ENCODE assay signal across 1 cellular context in the genomic region with DNA sequence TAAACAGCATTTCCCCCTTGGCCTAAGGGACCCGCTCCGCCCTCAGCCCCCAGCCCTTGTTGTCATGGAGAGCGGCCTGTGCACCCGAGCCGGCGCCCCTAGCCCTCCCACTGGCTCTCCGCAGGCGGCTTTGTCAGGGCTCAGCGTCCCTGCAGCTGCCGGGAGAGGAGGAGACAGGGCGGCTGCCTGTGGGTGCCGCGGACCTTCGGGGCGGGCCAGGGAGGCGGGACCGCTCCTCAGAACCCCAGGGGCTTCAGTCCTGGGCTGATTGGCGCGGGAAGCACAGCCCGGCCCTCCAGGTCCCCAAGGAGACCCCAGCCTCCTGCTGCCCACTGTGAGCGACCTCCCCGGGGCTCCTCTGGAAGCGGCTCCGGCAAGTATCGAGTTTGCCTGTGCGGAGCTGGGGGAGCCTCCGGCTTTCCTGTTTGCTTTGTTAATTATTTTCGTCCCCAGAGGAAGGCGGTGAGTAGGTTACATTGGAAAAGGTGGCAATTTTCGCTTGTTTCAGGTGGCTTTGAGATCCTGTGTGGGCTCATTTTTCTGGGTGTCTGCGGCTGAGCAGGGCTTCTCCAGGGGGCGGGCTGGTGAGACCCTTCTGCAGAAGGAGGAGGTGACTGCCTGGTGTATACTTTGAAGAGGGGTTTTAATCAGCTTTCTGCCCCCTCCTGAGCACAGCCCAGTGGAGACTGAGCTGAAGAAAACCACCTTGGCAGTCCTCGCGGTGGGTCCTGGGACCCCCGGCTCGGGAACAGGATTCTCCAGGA.
A peak's percentile ranks its signal among the peaks of the same experiment; 100 is the strongest.
TF ChIP-seq lines count a peak whose summit lies in the region.

A gene with protein sequence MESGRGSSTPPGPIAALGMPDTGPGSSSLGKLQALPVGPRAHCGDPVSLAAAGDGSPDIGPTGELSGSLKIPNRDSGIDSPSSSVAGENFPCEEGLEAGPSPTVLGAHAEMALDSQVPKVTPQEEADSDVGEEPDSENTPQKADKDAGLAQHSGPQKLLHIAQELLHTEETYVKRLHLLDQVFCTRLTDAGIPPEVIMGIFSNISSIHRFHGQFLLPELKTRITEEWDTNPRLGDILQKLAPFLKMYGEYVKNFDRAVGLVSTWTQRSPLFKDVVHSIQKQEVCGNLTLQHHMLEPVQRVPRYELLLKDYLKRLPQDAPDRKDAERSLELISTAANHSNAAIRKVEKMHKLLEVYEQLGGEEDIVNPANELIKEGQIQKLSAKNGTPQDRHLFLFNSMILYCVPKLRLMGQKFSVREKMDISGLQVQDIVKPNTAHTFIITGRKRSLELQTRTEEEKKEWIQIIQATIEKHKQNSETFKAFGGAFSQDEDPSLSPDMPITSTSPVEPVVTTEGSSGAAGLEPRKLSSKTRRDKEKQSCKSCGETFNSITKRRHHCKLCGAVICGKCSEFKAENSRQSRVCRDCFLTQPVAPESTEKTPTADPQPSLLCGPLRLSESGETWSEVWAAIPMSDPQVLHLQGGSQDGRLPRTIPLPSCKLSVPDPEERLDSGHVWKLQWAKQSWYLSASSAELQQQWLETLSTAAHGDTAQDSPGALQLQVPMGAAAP (plus strand): TSS at position 256 of the 764 bp plus-strand sequence. CDS start 28,734 bp downstream, outside the sequence.

TF ChIP-seq in HEK293, 187 proteins besides CTCF, POLR2A, EP300 and RAD21 (continued from another document):
- TF ChIP-seq ZNF623 (tag by site-specific recombination; IDR thresholded peaks at IDR 0.05): no peak
- TF ChIP-seq ZFP3 (tag by site-specific recombination; IDR thresholded peaks at IDR 0.05; ENCODE audit: low read depth): no peak
- TF ChIP-seq SALL2 (tag by site-specific recombination; IDR thresholded peaks at IDR 0.05; ENCODE audit: borderline replicate concordance): no peak
- TF ChIP-seq ZNF510 (tag by site-specific recombination; IDR thresholded peaks at IDR 0.05; ENCODE audit: insufficient replicate concordance): no peak
- TF ChIP-seq, protein P1, sequence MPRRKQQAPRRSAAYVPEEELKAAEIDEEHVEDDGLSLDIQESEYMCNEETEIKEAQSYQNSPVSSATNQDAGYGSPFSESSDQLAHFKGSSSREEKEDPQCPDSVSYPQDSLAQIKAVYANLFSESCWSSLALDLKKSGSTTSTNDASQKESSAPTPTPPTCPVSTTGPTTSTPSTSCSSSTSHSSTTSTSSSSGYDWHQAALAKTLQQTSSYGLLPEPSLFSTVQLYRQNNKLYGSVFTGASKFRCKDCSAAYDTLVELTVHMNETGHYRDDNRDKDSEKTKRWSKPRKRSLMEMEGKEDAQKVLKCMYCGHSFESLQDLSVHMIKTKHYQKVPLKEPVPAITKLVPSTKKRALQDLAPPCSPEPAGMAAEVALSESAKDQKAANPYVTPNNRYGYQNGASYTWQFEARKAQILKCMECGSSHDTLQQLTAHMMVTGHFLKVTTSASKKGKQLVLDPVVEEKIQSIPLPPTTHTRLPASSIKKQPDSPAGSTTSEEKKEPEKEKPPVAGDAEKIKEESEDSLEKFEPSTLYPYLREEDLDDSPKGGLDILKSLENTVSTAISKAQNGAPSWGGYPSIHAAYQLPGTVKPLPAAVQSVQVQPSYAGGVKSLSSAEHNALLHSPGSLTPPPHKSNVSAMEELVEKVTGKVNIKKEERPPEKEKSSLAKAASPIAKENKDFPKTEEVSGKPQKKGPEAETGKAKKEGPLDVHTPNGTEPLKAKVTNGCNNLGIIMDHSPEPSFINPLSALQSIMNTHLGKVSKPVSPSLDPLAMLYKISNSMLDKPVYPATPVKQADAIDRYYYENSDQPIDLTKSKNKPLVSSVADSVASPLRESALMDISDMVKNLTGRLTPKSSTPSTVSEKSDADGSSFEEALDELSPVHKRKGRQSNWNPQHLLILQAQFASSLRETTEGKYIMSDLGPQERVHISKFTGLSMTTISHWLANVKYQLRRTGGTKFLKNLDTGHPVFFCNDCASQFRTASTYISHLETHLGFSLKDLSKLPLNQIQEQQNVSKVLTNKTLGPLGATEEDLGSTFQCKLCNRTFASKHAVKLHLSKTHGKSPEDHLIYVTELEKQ (tag by site-specific recombination; IDR thresholded peaks at IDR 0.05; ENCODE audit: borderline replicate concordance): no peak
- 0 out of 2 replicates have a peak, but pooled peaks have one; percentile 38 for TF ChIP-seq ZFHX2 (tag by site-specific recombination; conservative IDR thresholded peaks at IDR 0.05)
- TF ChIP-seq ZSCAN16 (tag by site-specific recombination; IDR thresholded peaks at IDR 0.05): no peak
- TF ChIP-seq KLF8 (tag by site-specific recombination; IDR thresholded peaks at IDR 0.05): no peak
- no peak for TF ChIP-seq ZNF830 (tag by site-specific recombination; IDR thresholded peaks at IDR 0.05; ENCODE audit: low read depth)
- TF ChIP-seq ZBTB8A (tag by site-specific recombination; IDR thresholded peaks at IDR 0.05): peak; percentile 52; the same call in 1 of the 2 replicates
- peak; percentile 87 for TF ChIP-seq GLIS2 (tag by site-specific recombination; IDR thresholded peaks at IDR 0.05)
- no peak for TF ChIP-seq ZNF521 (tag by site-specific recombination; IDR thresholded peaks at IDR 0.05)
- no peak for TF ChIP-seq ZBTB21 (tag by site-specific recombination; IDR thresholded peaks at IDR 0.05)
- TF ChIP-seq ZIC2 (tag by site-specific recombination; IDR thresholded peaks at IDR 0.05): peak; percentile 95
- TF ChIP-seq ZNF561 (tag by site-specific recombination; IDR thresholded peaks at IDR 0.05; ENCODE audit: borderline replicate concordance): no peak
- TF ChIP-seq ZSCAN30 (tag by site-specific recombination; IDR thresholded peaks at IDR 0.05): no peak
- no peak for TF ChIP-seq ZNF426 (tag by site-specific recombination; IDR thresholded peaks at IDR 0.05)
- TF ChIP-seq ZNF549 (tag by site-specific recombination; IDR thresholded peaks at IDR 0.05): no peak
- peak; percentile 32; the same call in 1 of the 2 replicates for TF ChIP-seq SP7 (tag by site-specific recombination; IDR thresholded peaks at IDR 0.05)
- TF ChIP-seq ZNF335 (tag by site-specific recombination; conservative IDR thresholded peaks at IDR 0.05): peak; percentile 88
- TF ChIP-seq, protein P2, sequence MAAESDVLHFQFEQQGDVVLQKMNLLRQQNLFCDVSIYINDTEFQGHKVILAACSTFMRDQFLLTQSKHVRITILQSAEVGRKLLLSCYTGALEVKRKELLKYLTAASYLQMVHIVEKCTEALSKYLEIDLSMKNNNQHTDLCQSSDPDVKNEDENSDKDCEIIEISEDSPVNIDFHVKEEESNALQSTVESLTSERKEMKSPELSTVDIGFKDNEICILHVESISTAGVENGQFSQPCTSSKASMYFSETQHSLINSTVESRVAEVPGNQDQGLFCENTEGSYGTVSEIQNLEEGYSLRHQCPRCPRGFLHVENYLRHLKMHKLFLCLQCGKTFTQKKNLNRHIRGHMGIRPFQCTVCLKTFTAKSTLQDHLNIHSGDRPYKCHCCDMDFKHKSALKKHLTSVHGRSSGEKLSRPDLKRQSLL (tag by site-specific recombination; IDR thresholded peaks at IDR 0.05): no peak
- TF ChIP-seq GLIS1 (tag by site-specific recombination; IDR thresholded peaks at IDR 0.05): peak; percentile 87
- no peak for TF ChIP-seq BCL11B (tag by site-specific recombination; IDR thresholded peaks at IDR 0.05; ENCODE audit: low read depth)
- no peak for TF ChIP-seq HOXA7 (CRISPR knock-in tag; IDR thresholded peaks at IDR 0.05; ENCODE audit: borderline replicate concordance)
- no peak for TF ChIP-seq KLF7 (tag by site-specific recombination; IDR thresholded peaks at IDR 0.05; ENCODE audit: borderline replicate concordance)
